In genomic region chr12:56634242-56634836, GRCh38 we compare ENCODE assay signal across 8 cellular contexts. TPM values are rescaled to one million over a fixed set of nuclear protein-coding genes. Genes with fewer than 3 reads are reported as not detected.
DNase-seq lines count a peak whose midpoint lies in the region; ATAC-seq, FAIRE-seq and TF ChIP-seq lines count a peak whose summit lies in the region.

No MANE protein-coding gene starts in this region.

- H3K27me3 ChIP-seq in muscle layer of duodenum (ENCODE audit: low read depth, low read length): no peaks in the 10 kb centered on the region

- peaks cover 15 to 27% of the 10 kb centered on the region in 2 donors for H3K36me3 ChIP-seq in muscle layer of duodenum (ENCODE audit: control insufficient read depth in 1 of 2, insufficient read depth in 2 of 2, low read length in 2 of 2)

- POLR2A ChIA-PET in WTC11 (lab: Charles Lee): interaction anchor here (0.8 to 2.4 kb wide), 7 partner anchors 11 to 274 kb away, joined by 3 to 12 read pairs (median 3); partner anchors contain the start of genes ATP5F1B, PTGES3, RBMS2 and STAT2

- peak; percentile 37 for ATAC-seq in WTC11
- ATAC-seq in HG03045 (IDR thresholded peaks at IDR 0.05; ENCODE audit: unreplicated experiment): no peak

- peak overlapping the region; percentile 97 for H3K4me3 Mint-ChIP-seq in WTC11
- H3K4me3 Mint-ChIP-seq in endothelial cell (ENCODE audit: unreplicated experiment): peak overlapping the region; percentile 98

- H3K4me1 ChIP-seq in muscle layer of duodenum (ENCODE audit: control insufficient read depth in 1 of 2, insufficient read depth in 2 of 2, low read length in 2 of 2): peaks cover 28 to 55% of the 10 kb centered on the region in 2 donors

- no peaks in the 10 kb centered on the region for H3K27me3 Mint-ChIP-seq in WTC11 (ENCODE audit: low read depth)
- H3K27me3 Mint-ChIP-seq in endothelial cell (ENCODE audit: unreplicated experiment): peaks cover 13% of the 10 kb centered on the region

- peaks cover 18% of the 10 kb centered on the region for H3K36me3 Mint-ChIP-seq in WTC11
- H3K36me3 Mint-ChIP-seq in endothelial cell (ENCODE audit: low read depth, unreplicated experiment): peaks cover 14% of the 10 kb centered on the region

- H3K9me3 ChIP-seq in muscle layer of duodenum (ENCODE audit: control insufficient read depth in 1 of 2, low read length in 2 of 2): no peaks in the 10 kb centered on the region

- peak overlapping the region; percentile 96 for H3K27ac Mint-ChIP-seq in WTC11
- H3K27ac Mint-ChIP-seq in endothelial cell (ENCODE audit: unreplicated experiment): peak overlapping the region; percentile 74

- TF ChIP-seq CTCF in WTC11 (IDR thresholded peaks at IDR 0.05): no peak
- TF ChIP-seq CTCF in endothelial cell (IDR thresholded peaks at IDR 0.05; ENCODE audit: unreplicated experiment): no peak

- DNase-seq in EL: peak; percentile 41
- DNase-seq in M059J (ENCODE audit: low read depth): peak; percentile 18
- peak; percentile 82 for DNase-seq in WTC11 (ENCODE audit: low spot score)
- DNase-seq in endothelial cell (ENCODE audit: low spot score): peak; percentile 31
- DNase-seq in urothelium cell line (ENCODE audit: low spot score): peak; percentile 66
- DNase-seq in GM19238 (ENCODE audit: insufficient read length, low spot score): no peak

- CTCF ChIA-PET in WTC11 (lab: Charles Lee): interaction anchor here (0.6 to 5.3 kb wide), 13 partner anchors 11 to 560 kb away, joined by 3 to 84 read pairs (median 4); partner anchors contain the start of genes ANKRD52, COQ10A and RBMS2

- H3K4me3 ChIP-seq in muscle layer of duodenum (ENCODE audit: low read depth in 1 of 2, low read length in 2 of 2): peak overlapping the region; percentile 80 to 89

- H3K27ac ChIP-seq in muscle layer of duodenum (ENCODE audit: low read length): peak overlapping the region; percentile 98

- H3K9me3 Mint-ChIP-seq in WTC11: no peaks in the 10 kb centered on the region
- H3K9me3 Mint-ChIP-seq in endothelial cell (ENCODE audit: unreplicated experiment): no peaks in the 10 kb centered on the region

- peaks cover 58% of the 10 kb centered on the region for H3K4me1 Mint-ChIP-seq in WTC11
- peaks cover 53% of the 10 kb centered on the region for H3K4me1 Mint-ChIP-seq in endothelial cell (ENCODE audit: unreplicated experiment)

- FAIRE-seq in urothelium cell line (lab: Jason Lieb, UNC): no peak

TF ChIP-seq in WTC11, 78 proteins besides CTCF, POLR2A, EP300 and RAD21:
- TF ChIP-seq NFYB (CRISPR knock-in tag; conservative IDR thresholded peaks at IDR 0.05; ENCODE audit: low read depth): peak; percentile 23; the same call in 1 of the 2 replicates
- no peak for TF ChIP-seq ZNF396 (CRISPR knock-in tag; IDR thresholded peaks at IDR 0.05; ENCODE audit: borderline replicate concordance)
- TF ChIP-seq SP1 (CRISPR knock-in tag; conservative IDR thresholded peaks at IDR 0.05): peak; percentile 76
- TF ChIP-seq FOXK1 (CRISPR knock-in tag; IDR thresholded peaks at IDR 0.05): peak; percentile 17; the same call in 1 of the 2 replicates
- 0 out of 2 replicates have a peak, but pooled peaks have one; percentile 57 for TF ChIP-seq ZBTB43 (CRISPR knock-in tag; IDR thresholded peaks at IDR 0.05)
- no peak for TF ChIP-seq CBFB (CRISPR knock-in tag; IDR thresholded peaks at IDR 0.05; ENCODE audit: low read depth)
- peak; percentile 62; the same call in 1 of the 2 replicates for TF ChIP-seq ZNF423 (CRISPR knock-in tag; IDR thresholded peaks at IDR 0.05)
TF ChIP-seq in WTC11: peak in this region for 5.

RNA-seq across cellular contexts. Expression of gene BAZ2A, which starts 4.2 kb away (rescaled TPM):
- 24.0 and 29.0 TPM in 2 replicates for total RNA-seq in M059J (2014; rRNA removed; shearing (Covaris generic))
- 103 to 114 TPM (median 108 TPM) in 3 replicates for total RNA-seq in WTC11 (2021)
- total RNA-seq in endothelial cell (ENCODE audit: unreplicated experiment): 165 TPM

RNA-seq across cellular contexts. Expression of gene ATP5F1B, which starts 11.4 kb away (rescaled TPM):
- 559 and 577 TPM in 2 replicates for total RNA-seq in M059J (2014; rRNA removed; shearing (Covaris generic))
- total RNA-seq in WTC11 (2021): 971 to 1,064 TPM (median 1,005 TPM) in 3 replicates
- total RNA-seq in endothelial cell (ENCODE audit: unreplicated experiment): 519 TPM

RNA-seq across cellular contexts. Expression of gene PTGES3, which starts 53.7 kb away (rescaled TPM):
- 112 and 181 TPM in 2 replicates for total RNA-seq in M059J (2014; rRNA removed; shearing (Covaris generic))
- total RNA-seq in WTC11 (2021): 394 to 436 TPM (median 420 TPM) in 3 replicates
- total RNA-seq in endothelial cell (ENCODE audit: unreplicated experiment): 165 TPM
